Comparison of ENCODE assay signal across 23 cellular contexts in genomic region chr6:135289816-135290215, GRCh38.
"Had no signal": no experiment of that assay in that cellular context is flagged by ENCODE, and none has a peak within 500 bp of the region (broad histone marks: within the 10 kb centered on the region; RNA-seq: fewer than 3 reads in every experiment).

No MANE protein-coding gene starts in this region.

- H3K4me1 ChIP-seq: breast epithelium, colonic mucosa had no signal

- DNase-seq: activated B cell treated with CpG ODN at 0.5 μM for 24 hours; activated CD4-positive, alpha-beta T cell treated with anti-CD3 and anti-CD28 coated beads for 1 hour; activated CD4-positive, alpha-beta T cell treated with anti-CD3 and anti-CD28 coated beads, Interleukin-2, amount 10 ng/mL, durations not matched to agents 24 days and 14 days; activated CD4-positive, alpha-beta T cell treated with anti-CD3 and anti-CD28 coated beads, Interleukin-2, amount 50 U/mL, for 48 hours; activated CD8-positive, alpha-beta memory T cell treated with anti-CD3 and anti-CD28 coated beads, Interleukin-2, amount 10 ng/mL, durations not matched to agents 7 days and 5 days; activated effector memory CD4-positive, alpha-beta T cell treated with Interleukin-2 at 50 U/mL for 16 hours; activated naive CD4-positive, alpha-beta T cell; activated T-cell treated with anti-CD3 and anti-CD28 coated beads, Interleukin-2, amount 50 U/mL, for 24 hours; aorta; caudate nucleus; colonic mucosa; NCI-H1092 treated with DMSO at 0.1 percent for 48 hours; NCI-H1417 treated with DMSO at 0.1 percent for 48 hours; NCI-H1930; NCI-H510A treated with DMSO at 0.1 percent for 48 hours; NCI-H748 treated with DMSO at 0.1 percent for 48 hours; PC-3; SHP77; T-helper 17 cell; T-helper 9 cell had no signal

- H3K4me3 ChIP-seq: breast epithelium, colonic mucosa, SJSA1 had no signal

- H3K36me3 ChIP-seq: breast epithelium, colonic mucosa had no signal

- H3K9me3 ChIP-seq: breast epithelium, colonic mucosa, SJSA1 had no signal

- H3K27ac ChIP-seq: breast epithelium, colonic mucosa, KMS-11, SJSA1 had no signal

- H3K27me3 ChIP-seq: breast epithelium, colonic mucosa, SJSA1 had no signal

- ATAC-seq: activated CD8-positive, alpha-beta memory T cell treated with anti-CD3 and anti-CD28 coated beads, Interleukin-2, amount 10 ng/mL, durations not matched to agents 7 days and 5 days; PC-3; T-helper 17 cell had no signal
